ENCODE assay signal across 26 cellular contexts in the genomic region with DNA sequence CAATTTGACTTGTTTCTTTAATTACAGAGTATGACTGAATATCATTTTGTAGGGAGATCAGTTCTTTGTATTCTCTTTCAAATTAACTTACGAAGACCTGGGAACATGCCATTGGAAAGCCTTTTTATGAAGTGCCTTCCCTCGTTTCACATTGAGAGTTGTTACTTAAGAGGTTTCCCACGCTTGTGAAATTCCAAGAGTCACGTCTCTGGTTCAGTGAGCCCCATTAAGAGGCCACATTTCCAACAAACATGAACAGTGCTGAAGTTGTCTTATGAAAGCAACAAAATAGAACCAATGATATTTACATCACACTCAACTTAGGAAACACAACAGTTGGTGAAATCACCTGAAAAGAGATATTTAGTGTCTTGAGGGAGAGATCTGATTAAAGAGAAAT.
"Had no signal": no experiment of that assay in that cellular context is flagged by ENCODE, and none has a peak within 500 bp of the region (broad histone marks: within the 10 kb centered on the region; RNA-seq: fewer than 3 reads in every experiment).

No MANE protein-coding gene starts in this region.

- H3K4me1 ChIP-seq: left lung, stomach, testis, tibial artery, upper lobe of right lung, uterus had no signal

- H3K27ac ChIP-seq: left lung, ovary, skin epidermis, stomach, testis, tibial artery, upper lobe of right lung, uterus had no signal

- DNase-seq: hypothalamus; immature natural killer cell; kidney; left cardiac atrium; left lung; mesendoderm; naive B cell; natural killer cell; ovary; retina; right cardiac atrium; stimulated activated CD4-positive, alpha-beta T cell treated with anti-CD3 and anti-CD28 coated beads, Interleukin-12 subunit alpha, Interleukin-12 subunit beta, amount 100 ng/mL, for 4 hours; stimulated activated CD4-positive, alpha-beta T cell treated with anti-CD3 and anti-CD28 coated beads, Interleukin-15, amount 100 ng/mL, for 24 hours; stimulated activated CD4-positive, alpha-beta T cell treated with anti-CD3 and anti-CD28 coated beads, Interleukin-2, amount 100 ng/mL, for 24 hours; stimulated activated CD4-positive, alpha-beta T cell treated with anti-CD3 and anti-CD28 coated beads, Interleukin-4, amount 100 ng/mL, for 1 hour; stimulated activated naive B cell treated with anti-CD40 and anti-IgM and Interleukin-4, amounts not matched to agents 10 μg/mL and 1 μg/mL and 100 μg/mL, for 72 hours; stimulated activated naive CD8-positive, alpha-beta T cell treated with anti-CD3 and anti-CD28 coated beads, Interleukin-15, Interleukin-2, amounts not matched to agents 100 U/mL and 50 U/mL, for 24 hours; stomach; testis; tibial artery; trophoblast cell; upper lobe of right lung; uterus had no signal

- H3K4me3 ChIP-seq: left lung, lung, ovary, skin epidermis, stomach, testis, tibial artery, upper lobe of right lung, uterus had no signal

- H3K9me3 ChIP-seq: left lung, ovary, testis, upper lobe of right lung, uterus had no signal

- H3K36me3 ChIP-seq: left lung, ovary, stomach, tibial artery, upper lobe of right lung, uterus had no signal

- ATAC-seq: left cardiac atrium; left lung; natural killer cell; right cardiac atrium; sciatic nerve; stimulated activated naive B cell treated with anti-CD40 and anti-IgM and Interleukin-4, amounts not matched to agents 10 μg/mL and 1 μg/mL and 100 μg/mL, for 72 hours; stimulated activated naive CD8-positive, alpha-beta T cell treated with anti-CD3 and anti-CD28 coated beads, Interleukin-15, Interleukin-2, amounts not matched to agents 100 U/mL and 50 U/mL, for 24 hours; upper lobe of right lung had no signal

- H3K27me3 ChIP-seq: left lung, ovary, stomach, testis, tibial artery, upper lobe of right lung, uterus had no signal
